10 cellular contexts compared by ENCODE assay signal in genomic region chr1:203630697-203631096, GRCh38. TPM values are rescaled to one million over a fixed set of nuclear protein-coding genes. Genes with fewer than 3 reads are reported as not detected.
DNase-seq lines count a peak whose midpoint lies in the region; ATAC-seq and TF ChIP-seq lines count a peak whose summit lies in the region.
"Had no signal": no experiment of that assay in that cellular context is flagged by ENCODE, and none has a peak within 500 bp of the region (broad histone marks: within the 10 kb centered on the region; RNA-seq: fewer than 3 reads in every experiment).

No MANE protein-coding gene starts in this region.

- TF ChIP-seq CTCF in CD14-positive monocyte (IDR thresholded peaks at IDR 0.05) (no peak), fibroblast of villous mesenchyme (IDR thresholded peaks at IDR 0.05; ENCODE audit: insufficient read depth, low read depth, low read length) (no peak), ovary (IDR thresholded peaks at IDR 0.05) (no peak)

- ATAC-seq in T-cell (replicated peaks in 1 of 4): no peak
- no peak for ATAC-seq in HG02571 (IDR thresholded peaks at IDR 0.05; ENCODE audit: unreplicated experiment)

- no peaks in the 10 kb centered on the region for H3K36me3 ChIP-seq in ovary

- H3K4me1 ChIP-seq in ovary (ENCODE audit: insufficient read depth): peaks cover 17% of the 10 kb centered on the region

- peaks cover 0 to 1% (median 0%) of the 10 kb centered on the region in 3 donors for H3K27me3 Mint-ChIP-seq in CD14-positive monocyte (ENCODE audit: low read depth in 3 of 3)
- H3K27me3 Mint-ChIP-seq in T-cell: no peaks in the 10 kb centered on the region

- peak overlapping the region; percentile 48 to 76 for H3K27ac ChIP-seq in ovary
- H3K27ac ChIP-seq: KMS-11 had no signal

- H3K4me3 ChIP-seq in fibroblast of villous mesenchyme (ENCODE audit: low read depth, low read length) (peak overlapping the region; percentile 24), ovary (peak overlapping the region; percentile 78)

- POLR2A ChIA-PET in T-cell (lab: Charles Lee): interaction anchor here in 1 of 2 donors (0.7 kb wide), 1 partner anchor 68 kb away, joined by 7 read pairs; no protein-coding TSS in a partner anchor

- DNase-seq in CD14-positive monocyte (ENCODE audit: low spot score) (no peak), T-cell (no peak), fibroblast of villous mesenchyme (ENCODE audit: low read depth) (no peak), ovary (peak in 4 of 5 donors; percentile 37 to 47 (median 43)), germinal center (ENCODE audit: low spot score) (no peak), SIG-M5 (lab: John Stamatoyannopoulos, UW) (no peak), NCI-H1436 (lab: John Stamatoyannopoulos, UW) (no peak)
- DNase-seq: DMS 273 treated with DMSO at 0.1 percent for 48 hours had no signal

- H3K4me3 Mint-ChIP-seq in CD14-positive monocyte (no peak overlapping the region), T-cell (peak overlapping the region; percentile 91 to 99 (median 92))

- H3K9me3 ChIP-seq in ovary: no peaks in the 10 kb centered on the region

- H3K27ac Mint-ChIP-seq in CD14-positive monocyte (peak overlapping the region in 5 of 7 donors; percentile 8 to 58 (median 33)), T-cell (peak overlapping the region; percentile 91 to 95)

- intact Hi-C loops in CD14-positive monocyte (cut with micrococcal nuclease): no loop called here
- intact Hi-C loops in ovary (cut with DNase I): no loop called here

- TF ChIP-seq EP300 in ovary (IDR thresholded peaks at IDR 0.05): no peak

- H3K36me3 Mint-ChIP-seq in CD14-positive monocyte: peaks cover 17 to 32% of the 10 kb centered on the region in 2 donors
- peaks cover 25% of the 10 kb centered on the region for H3K36me3 Mint-ChIP-seq in T-cell

- H3K27me3 ChIP-seq in ovary: no peaks in the 10 kb centered on the region

- H3K9me3 Mint-ChIP-seq in CD14-positive monocyte (no peaks in the 10 kb centered on the region), T-cell (no peaks in the 10 kb centered on the region)

- CTCF ChIA-PET in T-cell (lab: Charles Lee): no interaction called here

- TF ChIP-seq POLR2A in ovary (IDR thresholded peaks at IDR 0.05): no peak

- H3K4me1 Mint-ChIP-seq in CD14-positive monocyte: peaks cover 50% of the 10 kb centered on the region
- peaks cover 53 to 58% (median 56%) of the 10 kb centered on the region in 3 donors for H3K4me1 Mint-ChIP-seq in T-cell

RNA-seq across cellular contexts. Expression of gene ATP2B4, which starts 4.1 kb away (rescaled TPM):
- polyA plus RNA-seq in CD14-positive monocyte: 10 to 100 TPM in 1 of 2 donors, 1 to 10 TPM in 1; 7.8 to 13.2 TPM
- total RNA-seq in T-cell: 10 to 100 TPM; 45.5 to 93.1 (median 84.9) TPM
- 135 and 214 TPM in 2 replicates for total RNA-seq in fibroblast of villous mesenchyme
- 100 to 1,000 TPM in 3 of 7 donors, 10 to 100 TPM in 4; 49.4 to 121 (median 98.8) TPM for total RNA-seq in ovary
- polyA plus RNA-seq in ovary: 100 to 1,000 TPM in 1 of 2 donors, 10 to 100 TPM in 1; 46.2 to 482 TPM

Comparison
In these comparisons a context has a peak if more than half of its experiments do, and no peak if none do; other contexts are left out.
1. DNase-seq: peak in ovary (4 of 5); none in CD14-positive monocyte (single experiment), T-cell (0 of 34), fibroblast of villous mesenchyme (single experiment), germinal center (single experiment), SIG-M5 (single experiment) and NCI-H1436 (single experiment).
2. H3K4me3 Mint-ChIP-seq: peak in T-cell (3 of 3); none in CD14-positive monocyte (0 of 2).